ENCODE assay signal across 1 cellular context in the genomic region with DNA sequence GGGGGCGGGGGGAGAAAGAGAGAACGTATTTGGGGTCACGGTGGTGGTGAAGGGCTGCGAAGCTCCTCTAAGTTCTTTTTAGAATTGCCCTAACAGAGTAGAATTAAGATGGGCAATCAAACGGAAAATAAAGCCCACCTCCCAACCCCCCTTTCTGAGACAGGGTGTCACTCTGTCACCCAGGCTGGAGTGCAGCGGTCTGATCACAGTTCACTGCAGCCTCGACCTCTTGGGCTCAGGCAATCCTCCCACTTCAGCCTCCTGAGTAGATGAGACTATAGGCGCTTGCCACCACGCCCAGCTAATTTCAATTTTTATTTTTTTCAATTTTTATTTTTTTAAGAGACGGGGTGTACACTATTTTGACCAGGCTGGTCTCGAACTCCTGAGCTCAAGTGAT.
TF ChIP-seq lines count a peak whose summit lies in the region.

No MANE protein-coding gene starts in this region.

TF ChIP-seq in H1, 55 proteins besides CTCF, POLR2A, EP300 and RAD21:
- TF ChIP-seq GTF2F1 (IDR thresholded peaks at IDR 0.05; ENCODE audit: borderline replicate concordance, low read depth, low read length) (no peak), NRF1 (IDR thresholded peaks at IDR 0.05; ENCODE audit: low read depth, low read length) (no peak), CHD1 (IDR thresholded peaks at IDR 0.05; ENCODE audit: low read depth, low read length) (no peak), KDM5A (IDR thresholded peaks at IDR 0.05; ENCODE audit: low read length) (no peak), YY1 (IDR thresholded peaks at IDR 0.05; ENCODE audit: low read depth, low read length) (no peak), NANOG (IDR thresholded peaks at IDR 0.05; ENCODE audit: insufficient read depth, low read depth, low read length, poor library complexity, severe bottlenecking) (no peak), SAP30 (IDR thresholded peaks at IDR 0.05; ENCODE audit: insufficient read depth, insufficient replicate concordance, low read length) (no peak)
